In the genomic region with DNA sequence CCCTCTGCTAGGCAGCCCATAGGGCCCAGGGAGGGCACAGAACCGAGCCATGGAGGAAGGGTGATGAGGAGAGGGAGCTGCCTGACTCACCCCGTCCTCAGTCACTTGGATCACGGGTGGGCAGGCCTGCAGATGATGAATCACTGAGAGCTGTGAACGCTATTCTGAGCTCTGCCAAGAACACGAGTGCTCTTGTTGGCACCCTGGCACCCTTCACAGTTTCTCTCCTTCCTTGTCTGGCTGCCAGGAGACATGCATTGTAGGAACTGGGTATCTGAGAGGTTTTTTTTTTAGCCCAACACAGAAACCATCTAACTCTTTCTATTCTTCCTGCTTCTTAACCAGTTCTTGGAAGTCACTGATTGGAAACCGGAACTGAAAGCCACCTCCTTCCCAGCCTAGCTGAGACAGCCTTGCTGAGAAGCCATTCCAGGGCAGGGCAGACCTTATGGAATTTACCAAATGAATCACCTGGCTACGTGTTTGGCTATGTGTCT, we compare ENCODE assay signal across 8 cellular contexts.
DNase-seq lines count a peak whose midpoint lies in the region; ATAC-seq, FAIRE-seq and TF ChIP-seq lines count a peak whose summit lies in the region.

No MANE protein-coding gene starts in this region.

- H3K4me3 ChIP-seq in colonic mucosa (peak overlapping the region; percentile 10), endodermal cell (ENCODE audit: low read length) (no peak overlapping the region)

- 88 to 93% methylated on average over 4 to 7 of the region's 7 CpGs for WGBS in endodermal cell (ENCODE audit: insufficient coverage in 1 of 2, insufficient read length in 1 of 2), 2 experiments

- H3K27ac ChIP-seq in colonic mucosa (peak overlapping the region; percentile 82), endodermal cell (ENCODE audit: low read depth, low read length) (no peak overlapping the region)

- no peak for ATAC-seq in HG03469 (IDR thresholded peaks at IDR 0.05; ENCODE audit: unreplicated experiment)

- peak overlapping the region; percentile 46 to 75 for H3K9ac ChIP-seq in colonic mucosa (ENCODE audit: low read depth in 2 of 2, low read length in 2 of 2)
- H3K9ac ChIP-seq in endodermal cell (ENCODE audit: extremely low read depth, low read length, poor library complexity, severe bottlenecking): no peak overlapping the region

- H3K9me3 Mint-ChIP-seq in endodermal cell: peaks cover 20% of the 10 kb centered on the region

- FAIRE-seq in urothelium cell line (lab: Jason Lieb, UNC): no peak

- no peak overlapping the region for H3K4me3 Mint-ChIP-seq in endodermal cell

- H3K4me1 Mint-ChIP-seq in endodermal cell: no peaks in the 10 kb centered on the region

- H3K27me3 ChIP-seq in colonic mucosa (no peaks in the 10 kb centered on the region), endodermal cell (ENCODE audit: control insufficient read depth, insufficient read depth, low read length, poor library complexity, severe bottlenecking) (no peaks in the 10 kb centered on the region)

- H3K27me3 Mint-ChIP-seq in endodermal cell (ENCODE audit: insufficient read depth): no peaks in the 10 kb centered on the region

- TF ChIP-seq CTCF in colonic mucosa (IDR thresholded peaks at IDR 0.05): no peak
- TF ChIP-seq CTCF in endodermal cell (conservative IDR thresholded peaks at IDR 0.05): no peak

- DNase-seq in EH (ENCODE audit: low read depth) (peak; percentile 75), NCI-H446 (lab: John Stamatoyannopoulos, UW) (peak; percentile 53 to 73), colonic mucosa (peak; percentile 73), mesenteric fat pad (ENCODE audit: low spot score) (peak; percentile 88), urothelium cell line (ENCODE audit: low spot score) (peak; percentile 57), endodermal cell (no peak)
- DNase-seq in stimulated activated naive CD4-positive, alpha-beta T cell treated with Interleukin-2 at 50 U/mL for 16 hours (lab: John Stamatoyannopoulos, UW): no peak

- H3K36me3 Mint-ChIP-seq in endodermal cell (ENCODE audit: low read depth): peaks cover 12% of the 10 kb centered on the region

- H3K4me1 ChIP-seq in colonic mucosa (peaks cover 5% of the 10 kb centered on the region), endodermal cell (ENCODE audit: control insufficient read depth, insufficient read depth, low read length) (no peaks in the 10 kb centered on the region)

- H3K36me3 ChIP-seq in colonic mucosa (no peaks in the 10 kb centered on the region), endodermal cell (ENCODE audit: control insufficient read depth, insufficient read depth, low read length) (no peaks in the 10 kb centered on the region)

- no peak overlapping the region for H3K27ac Mint-ChIP-seq in endodermal cell

- H3K9me3 ChIP-seq in colonic mucosa (no peaks in the 10 kb centered on the region), endodermal cell (ENCODE audit: control insufficient read depth, low read length) (peaks cover 21% of the 10 kb centered on the region)

- intact Hi-C loops in colonic mucosa (cut with DNase I): loop anchor here (10.0 kb wide), 1 partner anchor 261 kb away; no protein-coding TSS in a partner anchor

Comparison
In these comparisons a context has a peak if more than half of its experiments do, and no peak if none do; other contexts are left out.
1. DNase-seq: peak in EH (single experiment), NCI-H446 (2 of 2), colonic mucosa (single experiment), mesenteric fat pad (single experiment) and urothelium cell line (single experiment); none in endodermal cell (single experiment) and stimulated activated naive CD4-positive, alpha-beta T cell treated with Interleukin-2 at 50 U/mL for 16 hours (single experiment).